Comparison of ENCODE assay signal across 9 cellular contexts in the genomic region with DNA sequence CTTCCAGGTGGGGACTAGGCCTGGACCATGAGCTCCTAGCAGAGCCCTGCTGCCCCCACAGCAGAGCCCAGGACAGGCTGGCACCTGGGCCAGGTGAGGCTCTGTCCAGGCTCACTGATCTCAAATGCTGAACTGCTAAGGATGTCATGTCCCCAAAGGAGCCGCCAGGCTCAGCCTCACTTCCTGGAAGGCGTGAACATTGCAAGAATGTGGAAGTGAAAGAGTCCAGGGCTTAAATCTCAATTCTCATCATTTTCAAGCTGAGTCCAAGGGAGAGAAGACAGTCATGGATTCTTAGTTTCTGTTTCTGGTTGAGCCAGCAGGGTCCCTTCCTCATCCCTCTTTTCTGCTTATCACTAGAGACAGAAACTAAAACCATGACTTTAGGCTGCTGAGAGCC. TPM values are rescaled to one million over a fixed set of nuclear protein-coding genes. Genes with fewer than 3 reads are reported as not detected.
A peak's percentile ranks its signal among the peaks of the same experiment; 100 is the strongest.
DNase-seq lines count a peak whose midpoint lies in the region; ATAC-seq and TF ChIP-seq lines count a peak whose summit lies in the region.
"Had no signal": no experiment of that assay in that cellular context is flagged by ENCODE, and none has a peak within 500 bp of the region (broad histone marks: within the 10 kb centered on the region; RNA-seq: fewer than 3 reads in every experiment).

No MANE protein-coding gene starts in this region.

- TF ChIP-seq CTCF in heart right ventricle (IDR thresholded peaks at IDR 0.05) = no peak
- TF ChIP-seq CTCF in WERI-Rb-1 (IDR thresholded peaks at IDR 0.05; ENCODE audit: low read depth, low read length) = no peak

- intact Hi-C loops in heart right ventricle (cut with DNase I) = no loop called here

- H3K27ac ChIP-seq in heart right ventricle (peak overlapping the region in 1 of 10 donors; percentile 77), WERI-Rb-1 (no peak overlapping the region)

- peaks cover 0 to 29% (median 14%) of the 10 kb centered on the region in 9 donors for H3K4me1 ChIP-seq in heart right ventricle

- H3K27me3 ChIP-seq in heart right ventricle (peaks cover 10 to 53% (median 47%) of the 10 kb centered on the region in 7 donors), WERI-Rb-1 (ENCODE audit: insufficient read depth, low read depth, severe bottlenecking) (peaks cover 61% of the 10 kb centered on the region)

- H3K9me3 ChIP-seq in heart right ventricle = no peaks in the 10 kb centered on the region
- no peaks in the 10 kb centered on the region for H3K9me3 ChIP-seq in WERI-Rb-1 (ENCODE audit: severe bottlenecking)

- ATAC-seq in heart right ventricle = peak in 5 of 8 donors; percentile 26 to 43 (median 32)

- H3K4me3 ChIP-seq in heart right ventricle = peak overlapping the region in 1 of 10 donors; percentile 24
- H3K4me3 ChIP-seq in WERI-Rb-1 (ENCODE audit: low read depth, low read length) = no peak overlapping the region

- peak; percentile 49 for DNase-seq in stimulated activated CD4-positive, alpha-beta T cell treated with anti-CD3 and anti-CD28 coated beads, Interleukin-15, amount 100 ng/mL, for 24 hours
- DNase-seq in stimulated activated CD4-positive, alpha-beta T cell treated with anti-CD3 and anti-CD28 coated beads, Interleukin-12 subunit alpha, Interleukin-12 subunit beta, amount 100 ng/mL, for 4 hours = no peak
- peak; percentile 82 for DNase-seq in NOMO-1 treated with dmso at 0.1 percent for 144 hours (lab: John Stamatoyannopoulos, UW; ENCODE audit: unreplicated experiment)
- no peak for DNase-seq in heart right ventricle
- DNase-seq in NCI-H2081 treated with DMSO at 0.1 percent for 48 hours (lab: John Stamatoyannopoulos, UW) = no peak
- DNase-seq in HT-29 (ENCODE audit: low spot score) = no peak
- DNase-seq in NCI-H82 treated with DMSO at 0.1 percent for 48 hours (lab: John Stamatoyannopoulos, UW; ENCODE audit: unreplicated experiment) = no peak
- no peak for DNase-seq in WERI-Rb-1

- H3K36me3 ChIP-seq in heart right ventricle = no peaks in the 10 kb centered on the region
- H3K36me3 ChIP-seq in WERI-Rb-1 = no peaks in the 10 kb centered on the region

- WGBS in heart right ventricle, 2 donors = 43 to 46% methylated on average over 2 of the region's 2 CpGs

RNA-seq across cellular contexts. Expression of a gene that starts 5.0 kb away (rescaled TPM):
- total RNA-seq in heart right ventricle = 1 to 10 TPM in 1 of 10 donors, under 1 TPM in 5, not detected in 4; 0.15 to 2.7 (median 0.29) TPM
- under 1 TPM; 0.16 to 0.22 TPM for polyA plus RNA-seq in heart right ventricle
- 5.0 and 6.8 TPM in 2 replicates for total RNA-seq in HT-29 (2014; rRNA removed; shearing (Covaris generic))
- total RNA-seq: HT1080 had no signal

RNA-seq across cellular contexts. Expression of a gene that starts 36.3 kb away (rescaled TPM):
- total RNA-seq in heart right ventricle = 10 to 100 TPM; 15.1 to 56.2 (median 31.1) TPM
- polyA plus RNA-seq in heart right ventricle = 10 to 100 TPM in 1 of 2 donors, 1 to 10 TPM in 1; 2.6 to 73.4 TPM
- total RNA-seq in HT-29 (2014; rRNA removed; shearing (Covaris generic)) = 0.81 and 1.3 TPM in 2 replicates

RNA-seq across cellular contexts. Expression of a gene that starts 36.4 kb away (rescaled TPM):
- total RNA-seq in heart right ventricle = 10 to 100 TPM; 16.0 to 26.9 (median 23.3) TPM
- polyA plus RNA-seq in heart right ventricle = 10 to 100 TPM in 1 of 2 donors, 1 to 10 TPM in 1; 2.3 to 47.5 TPM
- total RNA-seq in HT-29 (2014; rRNA removed; shearing (Covaris generic)) = 1.4 and 2.5 TPM in 2 replicates

Comparison
In these comparisons a context has a peak if more than half of its experiments do, and no peak if none do; other contexts are left out.
1. DNase-seq: peak in stimulated activated CD4-positive, alpha-beta T cell treated with anti-CD3 and anti-CD28 coated beads, Interleukin-15, amount 100 ng/mL, for 24 hours (single experiment) and NOMO-1 treated with dmso at 0.1 percent for 144 hours (single experiment); none in stimulated activated CD4-positive, alpha-beta T cell treated with anti-CD3 and anti-CD28 coated beads, Interleukin-12 subunit alpha, Interleukin-12 subunit beta, amount 100 ng/mL, for 4 hours (single experiment), heart right ventricle (0 of 2), NCI-H2081 treated with DMSO at 0.1 percent for 48 hours (single experiment), HT-29 (single experiment), NCI-H82 treated with DMSO at 0.1 percent for 48 hours (single experiment) and WERI-Rb-1 (single experiment).